In the genomic region with DNA sequence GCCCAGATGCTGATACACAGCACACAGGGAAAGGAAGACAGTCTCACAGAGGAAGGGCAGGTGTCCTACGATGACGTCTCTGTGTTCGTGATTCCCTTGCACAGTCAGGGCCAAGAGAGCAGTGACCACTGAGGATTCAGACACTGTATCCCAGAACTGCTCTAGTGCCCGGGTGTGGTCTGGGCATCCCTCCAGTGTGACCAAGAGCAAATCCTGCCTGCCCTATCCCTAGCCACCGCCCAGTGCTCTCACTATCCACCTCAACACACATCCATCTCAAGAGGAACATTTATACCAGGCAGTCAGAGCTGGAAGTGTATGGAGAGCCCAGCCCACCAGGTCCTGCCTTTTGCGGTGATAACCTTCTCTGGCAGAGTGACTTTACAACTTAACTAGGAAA, we compare ENCODE assay signal across 12 cellular contexts. TPM values are rescaled to one million over a fixed set of nuclear protein-coding genes. Genes with fewer than 3 reads are reported as not detected.
DNase-seq lines count a peak whose midpoint lies in the region; ATAC-seq and TF ChIP-seq lines count a peak whose summit lies in the region.
"Had no signal": no experiment of that assay in that cellular context is flagged by ENCODE, and none has a peak within 500 bp of the region (broad histone marks: within the 10 kb centered on the region; RNA-seq: fewer than 3 reads in every experiment).

No MANE protein-coding gene starts in this region.

- no peaks in the 10 kb centered on the region for H3K27me3 Mint-ChIP-seq in activated T-cell treated with anti-CD3 and anti-CD28 coated beads, Interleukin-2, amount 50 U/mL, for 72 hours (ENCODE audit: low read depth)
- H3K27me3 Mint-ChIP-seq in activated CD4-positive, alpha-beta memory T cell treated with anti-CD3 and anti-CD28 coated beads, Interleukin-2, amount 10 ng/mL, durations not matched to agents 7 days and 5 days, result no peaks in the 10 kb centered on the region
- H3K27me3 Mint-ChIP-seq in glutamatergic neuron (ENCODE audit: unreplicated experiment), result peaks cover 11% of the 10 kb centered on the region
- H3K27me3 Mint-ChIP-seq in stimulated activated naive B cell treated with anti-CD40 and anti-IgM and Interleukin-4, amounts not matched to agents 10 μg/mL and 1 μg/mL and 100 μg/mL, for 72 hours, result no peaks in the 10 kb centered on the region

- CTCF ChIA-PET in activated CD4-positive, alpha-beta memory T cell treated with anti-CD3 and anti-CD28 coated beads, Interleukin-2, amount 10 ng/mL, durations not matched to agents 7 days and 5 days (lab: Charles Lee), result interaction anchor here (0.7 to 2.0 kb wide), 4 partner anchors 9 to 90 kb away, joined by 3 to 9 read pairs (median 4); a partner anchor contains a TSS

- peak overlapping the region in 1 of 2 donors; percentile 6 for H3K4me3 Mint-ChIP-seq in activated T-cell treated with anti-CD3 and anti-CD28 coated beads, Interleukin-2, amount 50 U/mL, for 72 hours
- H3K4me3 Mint-ChIP-seq in activated CD4-positive, alpha-beta memory T cell treated with anti-CD3 and anti-CD28 coated beads, Interleukin-2, amount 10 ng/mL, durations not matched to agents 7 days and 5 days, result peak overlapping the region; percentile 21
- H3K4me3 Mint-ChIP-seq in glutamatergic neuron (ENCODE audit: unreplicated experiment), result no peak overlapping the region
- no peak overlapping the region for H3K4me3 Mint-ChIP-seq in stimulated activated naive B cell treated with anti-CD40 and anti-IgM and Interleukin-4, amounts not matched to agents 10 μg/mL and 1 μg/mL and 100 μg/mL, for 72 hours

- peak overlapping the region; percentile 89 for H3K27ac Mint-ChIP-seq in activated T-cell treated with anti-CD3 and anti-CD28 coated beads, Interleukin-2, amount 50 U/mL, for 72 hours
- H3K27ac Mint-ChIP-seq in activated CD4-positive, alpha-beta memory T cell treated with anti-CD3 and anti-CD28 coated beads, Interleukin-2, amount 10 ng/mL, durations not matched to agents 7 days and 5 days, result peak overlapping the region; percentile 91
- H3K27ac Mint-ChIP-seq in glutamatergic neuron (ENCODE audit: unreplicated experiment), result peak overlapping the region; percentile 33
- H3K27ac Mint-ChIP-seq in stimulated activated naive B cell treated with anti-CD40 and anti-IgM and Interleukin-4, amounts not matched to agents 10 μg/mL and 1 μg/mL and 100 μg/mL, for 72 hours, result peak overlapping the region; percentile 34

- no peak for TF ChIP-seq CTCF in glutamatergic neuron (IDR thresholded peaks at IDR 0.05; ENCODE audit: partially characterized antibody, unreplicated experiment)

- POLR2A ChIA-PET in activated CD4-positive, alpha-beta memory T cell treated with anti-CD3 and anti-CD28 coated beads, Interleukin-2, amount 10 ng/mL, durations not matched to agents 7 days and 5 days (lab: Charles Lee), result interaction anchor here (1.1 to 21.6 kb wide), 4 partner anchors 4 to 1659 kb away, joined by 3 to 1001 read pairs (median 313); a partner anchor contains a TSS

- no peaks in the 10 kb centered on the region for H3K9me3 Mint-ChIP-seq in activated T-cell treated with anti-CD3 and anti-CD28 coated beads, Interleukin-2, amount 50 U/mL, for 72 hours
- no peaks in the 10 kb centered on the region for H3K9me3 Mint-ChIP-seq in activated CD4-positive, alpha-beta memory T cell treated with anti-CD3 and anti-CD28 coated beads, Interleukin-2, amount 10 ng/mL, durations not matched to agents 7 days and 5 days
- H3K9me3 Mint-ChIP-seq in glutamatergic neuron (ENCODE audit: unreplicated experiment), result peaks cover 7% of the 10 kb centered on the region
- peaks cover 0 to 1% of the 10 kb centered on the region in 2 donors for H3K9me3 Mint-ChIP-seq in stimulated activated naive B cell treated with anti-CD40 and anti-IgM and Interleukin-4, amounts not matched to agents 10 μg/mL and 1 μg/mL and 100 μg/mL, for 72 hours

- peaks cover 81% of the 10 kb centered on the region for H3K4me1 Mint-ChIP-seq in activated T-cell treated with anti-CD3 and anti-CD28 coated beads, Interleukin-2, amount 50 U/mL, for 72 hours (ENCODE audit: low read depth)
- peaks cover 74% of the 10 kb centered on the region for H3K4me1 Mint-ChIP-seq in activated CD4-positive, alpha-beta memory T cell treated with anti-CD3 and anti-CD28 coated beads, Interleukin-2, amount 10 ng/mL, durations not matched to agents 7 days and 5 days
- H3K4me1 Mint-ChIP-seq in glutamatergic neuron (ENCODE audit: low read depth, unreplicated experiment), result no peaks in the 10 kb centered on the region
- H3K4me1 Mint-ChIP-seq in stimulated activated naive B cell treated with anti-CD40 and anti-IgM and Interleukin-4, amounts not matched to agents 10 μg/mL and 1 μg/mL and 100 μg/mL, for 72 hours, result peaks cover 45 to 80% of the 10 kb centered on the region in 2 donors

- peaks cover 23 to 29% of the 10 kb centered on the region in 2 donors for H3K36me3 Mint-ChIP-seq in activated T-cell treated with anti-CD3 and anti-CD28 coated beads, Interleukin-2, amount 50 U/mL, for 72 hours (ENCODE audit: insufficient read depth in 2 of 2)
- peaks cover 81% of the 10 kb centered on the region for H3K36me3 Mint-ChIP-seq in activated CD4-positive, alpha-beta memory T cell treated with anti-CD3 and anti-CD28 coated beads, Interleukin-2, amount 10 ng/mL, durations not matched to agents 7 days and 5 days (ENCODE audit: low read depth)
- H3K36me3 Mint-ChIP-seq in glutamatergic neuron (ENCODE audit: unreplicated experiment), result no peaks in the 10 kb centered on the region
- H3K36me3 Mint-ChIP-seq in stimulated activated naive B cell treated with anti-CD40 and anti-IgM and Interleukin-4, amounts not matched to agents 10 μg/mL and 1 μg/mL and 100 μg/mL, for 72 hours, result peaks cover 42 to 58% of the 10 kb centered on the region in 2 donors

- ATAC-seq in activated T-cell treated with anti-CD3 and anti-CD28 coated beads, Interleukin-2, amount 50 U/mL, for 72 hours (replicated peaks in 1 of 2), result no peak
- no peak for ATAC-seq in stimulated activated naive B cell treated with anti-CD40 and anti-IgM and Interleukin-4, amounts not matched to agents 10 μg/mL and 1 μg/mL and 100 μg/mL, for 72 hours (replicated peaks)

- DNase-seq in activated T-cell treated with anti-CD3 and anti-CD28 coated beads, Interleukin-2, amount 50 U/mL, for 72 hours, result no peak
- DNase-seq in activated T-cell treated with anti-CD3 and anti-CD28 coated beads, Interleukin-2, amount 50 U/mL, for 1 hour, result no peak
- no peak for DNase-seq in activated CD4-positive, alpha-beta memory T cell treated with anti-CD3 and anti-CD28 coated beads, Interleukin-2, amount 10 ng/mL, durations not matched to agents 7 days and 5 days
- DNase-seq in glutamatergic neuron (no peak), NCI-H2196 (lab: John Stamatoyannopoulos, UW; ENCODE audit: unreplicated experiment) (no peak), NCI-H2107 treated with DMSO at 0.1 percent for 48 hours (lab: John Stamatoyannopoulos, UW; ENCODE audit: unreplicated experiment) (no peak), HPDE6-E6E7 (ENCODE audit: extremely low spot score) (no peak)
- no peak for DNase-seq in stimulated activated naive B cell treated with anti-CD40 and anti-IgM and Interleukin-4, amounts not matched to agents 10 μg/mL and 1 μg/mL and 100 μg/mL, for 72 hours
- DNase-seq: NCI-H187 had no signal

RNA-seq across cellular contexts. Expression of a gene that starts 4.1 kb away (rescaled TPM):
- total RNA-seq in activated T-cell treated with anti-CD3 and anti-CD28 coated beads, Interleukin-2, amount 50 U/mL, for 72 hours, result 100 to 1,000 TPM; 119 to 121 TPM
- total RNA-seq in activated CD4-positive, alpha-beta memory T cell treated with anti-CD3 and anti-CD28 coated beads, Interleukin-2, amount 10 ng/mL, durations not matched to agents 7 days and 5 days, result 100 to 1,000 TPM; 123 to 124 TPM
- total RNA-seq in glutamatergic neuron (ENCODE audit: unreplicated experiment), result 7.8 TPM

RNA-seq across cellular contexts. Expression of a gene that starts 10.7 kb away (rescaled TPM):
- 100 to 1,000 TPM; 124 to 133 TPM for total RNA-seq in activated T-cell treated with anti-CD3 and anti-CD28 coated beads, Interleukin-2, amount 50 U/mL, for 72 hours
- total RNA-seq in activated CD4-positive, alpha-beta memory T cell treated with anti-CD3 and anti-CD28 coated beads, Interleukin-2, amount 10 ng/mL, durations not matched to agents 7 days and 5 days, result 100 to 1,000 TPM; 118 to 119 TPM
- 45.5 TPM for total RNA-seq in glutamatergic neuron (ENCODE audit: unreplicated experiment)

RNA-seq across cellular contexts. Expression of a gene that starts 24.2 kb away (rescaled TPM):
- total RNA-seq in activated T-cell treated with anti-CD3 and anti-CD28 coated beads, Interleukin-2, amount 50 U/mL, for 72 hours, result 1 to 10 TPM; 1.2 to 2.3 TPM
- total RNA-seq in activated CD4-positive, alpha-beta memory T cell treated with anti-CD3 and anti-CD28 coated beads, Interleukin-2, amount 10 ng/mL, durations not matched to agents 7 days and 5 days, result under 1 TPM; 0.55 to 0.83 TPM
- total RNA-seq in glutamatergic neuron (ENCODE audit: unreplicated experiment), result 0.37 TPM
- total RNA-seq: liver, skeletal muscle tissue, subcutaneous adipose tissue had no signal

RNA-seq across cellular contexts. Expression of a gene that starts 28.8 kb away (rescaled TPM):
- total RNA-seq in activated T-cell treated with anti-CD3 and anti-CD28 coated beads, Interleukin-2, amount 50 U/mL, for 72 hours, result 100 to 1,000 TPM; 113 to 120 TPM
- 100 to 1,000 TPM; 131 TPM for total RNA-seq in activated CD4-positive, alpha-beta memory T cell treated with anti-CD3 and anti-CD28 coated beads, Interleukin-2, amount 10 ng/mL, durations not matched to agents 7 days and 5 days
- 118 TPM for total RNA-seq in glutamatergic neuron (ENCODE audit: unreplicated experiment)

RNA-seq across cellular contexts. Expression of a gene that starts 37.9 kb away (rescaled TPM):
- total RNA-seq in activated T-cell treated with anti-CD3 and anti-CD28 coated beads, Interleukin-2, amount 50 U/mL, for 72 hours, result 10 to 100 TPM; 21.5 to 25.4 TPM
- total RNA-seq in activated CD4-positive, alpha-beta memory T cell treated with anti-CD3 and anti-CD28 coated beads, Interleukin-2, amount 10 ng/mL, durations not matched to agents 7 days and 5 days, result 10 to 100 TPM; 33.2 to 35.3 TPM
- total RNA-seq in glutamatergic neuron (ENCODE audit: unreplicated experiment), result 7.5 TPM

Comparison
In these comparisons a context has a peak if more than half of its experiments do, and no peak if none do; other contexts are left out.
1. H3K27ac Mint-ChIP-seq: peak in every context shown above with its lines; median percentile 91 in activated CD4-positive, alpha-beta memory T cell treated with anti-CD3 and anti-CD28 coated beads, Interleukin-2, amount 10 ng/mL, durations not matched to agents 7 days and 5 days; 89 in activated T-cell treated with anti-CD3 and anti-CD28 coated beads, Interleukin-2, amount 50 U/mL, for 72 hours; 34 in stimulated activated naive B cell treated with anti-CD40 and anti-IgM and Interleukin-4, amounts not matched to agents 10 μg/mL and 1 μg/mL and 100 μg/mL, for 72 hours; 33 in glutamatergic neuron.
2. RNA of a gene that starts 4.1 kb away (total RNA-seq): 123 to 124 TPM in activated CD4-positive, alpha-beta memory T cell treated with anti-CD3 and anti-CD28 coated beads, Interleukin-2, amount 10 ng/mL, durations not matched to agents 7 days and 5 days and 119 to 121 TPM in activated T-cell treated with anti-CD3 and anti-CD28 coated beads, Interleukin-2, amount 50 U/mL, for 72 hours; 7.8 TPM in glutamatergic neuron (single experiment); every median in the first group is over 10 times any median in the second.